ENCODE assay signal across 12 cellular contexts in the genomic region with DNA sequence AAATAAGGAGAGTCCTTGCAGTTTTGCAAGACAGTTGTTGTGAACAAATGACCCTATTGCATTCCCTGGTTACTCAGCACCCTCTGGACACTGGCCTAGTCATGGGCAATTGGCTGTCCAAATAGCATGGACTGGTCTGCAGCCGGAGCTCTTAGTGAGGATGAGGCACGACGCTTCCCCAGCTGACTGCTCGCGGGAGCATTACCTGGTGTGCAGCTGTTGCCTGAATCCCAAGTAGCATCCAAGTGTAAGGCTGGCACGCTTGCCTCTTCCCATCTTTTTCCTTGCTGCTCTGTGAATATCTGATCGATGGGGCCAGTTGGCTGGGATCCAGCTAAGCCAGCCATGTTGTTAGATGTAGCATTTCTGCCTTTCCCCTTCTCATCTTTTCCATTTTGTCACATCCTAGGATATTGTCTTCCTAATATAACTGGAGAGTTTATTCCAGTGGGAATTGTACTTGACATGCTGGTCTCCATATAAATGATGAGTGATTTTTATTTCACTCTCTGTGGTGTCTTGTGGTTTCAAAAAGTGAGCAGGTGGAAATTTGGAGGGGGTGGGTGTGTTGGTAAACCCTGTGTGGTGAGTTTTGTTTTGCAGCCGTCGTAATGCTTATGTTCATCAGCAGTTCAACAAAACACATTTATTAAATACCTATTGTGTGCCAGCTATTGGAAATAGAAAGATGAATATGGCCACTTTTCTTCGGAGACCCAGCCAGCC.
DNase-seq lines count a peak whose midpoint lies in the region; ATAC-seq lines count a peak whose summit lies in the region.
"Had no signal": no experiment of that assay in that cellular context is flagged by ENCODE, and none has a peak within 500 bp of the region (broad histone marks: within the 10 kb centered on the region; RNA-seq: fewer than 3 reads in every experiment).

No MANE protein-coding gene starts in this region.

- H3K36me3 Mint-ChIP-seq in stimulated activated naive B cell treated with anti-CD40 and anti-IgM and Interleukin-4, amounts not matched to agents 10 μg/mL and 1 μg/mL and 100 μg/mL, for 72 hours, result peaks cover 40 to 64% of the 10 kb centered on the region in 2 donors

- DNase-seq in activated T-cell treated with anti-CD3 and anti-CD28 coated beads for 4 hours (peak; percentile 2), NCI-H2107 (lab: John Stamatoyannopoulos, UW) (peak; percentile 40), fibroblast of gingiva (ENCODE audit: low read depth) (peak; percentile 80), renal cortical epithelial cell (ENCODE audit: low read depth) (peak; percentile 83)
- DNase-seq in activated T-cell treated with anti-CD3 and anti-CD28 coated beads, Interleukin-2, amount 50 U/mL, for 48 hours, result no peak
- no peak for DNase-seq in stimulated activated naive B cell treated with anti-CD40 and anti-IgM and Interleukin-4, amounts not matched to agents 10 μg/mL and 1 μg/mL and 100 μg/mL, for 72 hours
- DNase-seq: activated B cell treated with CpG ODN at 0.5 μM for 24 hours; activated gamma-delta T cell; esophagus squamous epithelium; naive thymus-derived CD4-positive, alpha-beta T cell had no signal

- no peak for ATAC-seq in stimulated activated naive B cell treated with anti-CD40 and anti-IgM and Interleukin-4, amounts not matched to agents 10 μg/mL and 1 μg/mL and 100 μg/mL, for 72 hours (replicated peaks)
- no peak for ATAC-seq in HG02571 (IDR thresholded peaks at IDR 0.05; ENCODE audit: unreplicated experiment)
- no peak for ATAC-seq in HG03097 (IDR thresholded peaks at IDR 0.05; ENCODE audit: low FRiP score, unreplicated experiment)

- H3K4me3 Mint-ChIP-seq in stimulated activated naive B cell treated with anti-CD40 and anti-IgM and Interleukin-4, amounts not matched to agents 10 μg/mL and 1 μg/mL and 100 μg/mL, for 72 hours, result no peak overlapping the region
- H3K4me3 Mint-ChIP-seq: activated B cell treated with CpG ODN at 0.5 μM for 24 hours; naive thymus-derived CD4-positive, alpha-beta T cell had no signal

- peaks cover 35 to 61% of the 10 kb centered on the region in 2 donors for H3K4me1 Mint-ChIP-seq in stimulated activated naive B cell treated with anti-CD40 and anti-IgM and Interleukin-4, amounts not matched to agents 10 μg/mL and 1 μg/mL and 100 μg/mL, for 72 hours

- H3K27me3 Mint-ChIP-seq in stimulated activated naive B cell treated with anti-CD40 and anti-IgM and Interleukin-4, amounts not matched to agents 10 μg/mL and 1 μg/mL and 100 μg/mL, for 72 hours, result no peaks in the 10 kb centered on the region
- H3K27me3 Mint-ChIP-seq: activated B cell treated with CpG ODN at 0.5 μM for 24 hours; naive thymus-derived CD4-positive, alpha-beta T cell had no signal

- H3K27ac Mint-ChIP-seq in stimulated activated naive B cell treated with anti-CD40 and anti-IgM and Interleukin-4, amounts not matched to agents 10 μg/mL and 1 μg/mL and 100 μg/mL, for 72 hours, result no peak overlapping the region
- H3K27ac Mint-ChIP-seq: activated B cell treated with CpG ODN at 0.5 μM for 24 hours had no signal

- no peaks in the 10 kb centered on the region for H3K9me3 Mint-ChIP-seq in stimulated activated naive B cell treated with anti-CD40 and anti-IgM and Interleukin-4, amounts not matched to agents 10 μg/mL and 1 μg/mL and 100 μg/mL, for 72 hours
- H3K9me3 Mint-ChIP-seq: activated B cell treated with CpG ODN at 0.5 μM for 24 hours; naive thymus-derived CD4-positive, alpha-beta T cell had no signal

Comparison
In these comparisons a context has a peak if more than half of its experiments do, and no peak if none do; other contexts are left out.
1. DNase-seq: peak in activated T-cell treated with anti-CD3 and anti-CD28 coated beads for 4 hours (single experiment), NCI-H2107 (single experiment), fibroblast of gingiva (single experiment) and renal cortical epithelial cell (single experiment); none in activated T-cell treated with anti-CD3 and anti-CD28 coated beads, Interleukin-2, amount 50 U/mL, for 48 hours (0 of 2) and stimulated activated naive B cell treated with anti-CD40 and anti-IgM and Interleukin-4, amounts not matched to agents 10 μg/mL and 1 μg/mL and 100 μg/mL, for 72 hours (single experiment).